In genomic region chr1:206703647-206704046, GRCh38 we compare ENCODE assay signal across 10 cellular contexts. TPM values are rescaled to one million over a fixed set of nuclear protein-coding genes. Genes with fewer than 3 reads are reported as not detected.
DNase-seq lines count a peak whose midpoint lies in the region; ATAC-seq and TF ChIP-seq lines count a peak whose summit lies in the region.
"Had no signal": no experiment of that assay in that cellular context is flagged by ENCODE, and none has a peak within 500 bp of the region (broad histone marks: within the 10 kb centered on the region; RNA-seq: fewer than 3 reads in every experiment).

No MANE protein-coding gene starts in this region.

- no peak for TF ChIP-seq POLR2A in gastroesophageal sphincter (IDR thresholded peaks at IDR 0.05)

- no peak for TF ChIP-seq EP300 in gastroesophageal sphincter (IDR thresholded peaks at IDR 0.05)

- ATAC-seq in HG02852 (IDR thresholded peaks at IDR 0.05; ENCODE audit: unreplicated experiment): peak; percentile 52
- peak; percentile 88 for ATAC-seq in activated T-cell treated with anti-CD3 and anti-CD28 coated beads, Interleukin-2, amount 50 U/mL, for 4 hours
- ATAC-seq in psoas muscle: no peak
- ATAC-seq in gastroesophageal sphincter: no peak
- no peak for ATAC-seq in HG03135 (IDR thresholded peaks at IDR 0.05; ENCODE audit: unreplicated experiment)

- H3K4me1 ChIP-seq in psoas muscle: peaks cover 100% of the 10 kb centered on the region
- peaks cover 7 to 99% (median 58%) of the 10 kb centered on the region in 3 donors for H3K4me1 ChIP-seq in gastroesophageal sphincter

- H3K9me3 ChIP-seq in psoas muscle (no peaks in the 10 kb centered on the region), gastroesophageal sphincter (no peaks in the 10 kb centered on the region)

- H3K36me3 ChIP-seq in psoas muscle (ENCODE audit: insufficient read depth in 1 of 2, low read depth in 1 of 2) (no peaks in the 10 kb centered on the region), gastroesophageal sphincter (no peaks in the 10 kb centered on the region)

- H3K27me3 ChIP-seq in psoas muscle (ENCODE audit: insufficient read depth in 3 of 3, low read length in 2 of 3) (no peaks in the 10 kb centered on the region), gastroesophageal sphincter (no peaks in the 10 kb centered on the region)

- 79 to 87% (median 81%) methylated on average over 5 of the region's 5 CpGs for WGBS in psoas muscle, 3 donors
- 49 to 50% methylated on average over 1 to 2 of the region's 5 CpGs for WGBS in gastroesophageal sphincter (ENCODE audit: low coverage in 1 of 2), 2 donors

- H3K4me3 Mint-ChIP-seq in activated T-cell treated with anti-CD3 and anti-CD28 coated beads, Interleukin-2, amount 50 U/mL, for 4 hours: peak overlapping the region; percentile 49

- H3K4me1 Mint-ChIP-seq in activated T-cell treated with anti-CD3 and anti-CD28 coated beads, Interleukin-2, amount 50 U/mL, for 4 hours (ENCODE audit: low read depth): peaks cover 90% of the 10 kb centered on the region

- DNase-seq in GM12865 (ENCODE audit: low read depth) (peak; percentile 71), psoas muscle (no peak), A172 (ENCODE audit: low spot score) (no peak), head of caudate nucleus (no peak)
- peak; percentile 55 for DNase-seq in activated T-cell treated with anti-CD3 and anti-CD28 coated beads, Interleukin-2, amount 50 U/mL, for 4 hours

- no peak for TF ChIP-seq CTCF in GM12865 (IDR thresholded peaks at IDR 0.05; ENCODE audit: insufficient read depth, low read depth, low read length, missing control alignments)
- no peak for TF ChIP-seq CTCF in psoas muscle (IDR thresholded peaks at IDR 0.05)
- no peak for TF ChIP-seq CTCF in gastroesophageal sphincter (IDR thresholded peaks at IDR 0.05)

- no peaks in the 10 kb centered on the region for H3K9me3 Mint-ChIP-seq in activated T-cell treated with anti-CD3 and anti-CD28 coated beads, Interleukin-2, amount 50 U/mL, for 4 hours

- no peak overlapping the region for H3K4me3 ChIP-seq in GM12865 (ENCODE audit: low read depth, low read length)
- H3K4me3 ChIP-seq in psoas muscle: no peak overlapping the region
- no peak overlapping the region for H3K4me3 ChIP-seq in gastroesophageal sphincter
- H3K4me3 ChIP-seq: SK-N-MC had no signal

- intact Hi-C loops in psoas muscle (cut with DNase I): no loop called here
- intact Hi-C loops in head of caudate nucleus (cut with DNase I): no loop called here

- H3K27me3 Mint-ChIP-seq in activated T-cell treated with anti-CD3 and anti-CD28 coated beads, Interleukin-2, amount 50 U/mL, for 4 hours (ENCODE audit: low read depth): no peaks in the 10 kb centered on the region

- H3K36me3 Mint-ChIP-seq in activated T-cell treated with anti-CD3 and anti-CD28 coated beads, Interleukin-2, amount 50 U/mL, for 4 hours (ENCODE audit: insufficient read depth): peaks cover 11% of the 10 kb centered on the region

- peak overlapping the region; percentile 73 for H3K27ac ChIP-seq in psoas muscle
- no peak overlapping the region for H3K27ac ChIP-seq in gastroesophageal sphincter
- H3K27ac ChIP-seq: parathyroid adenoma, SK-N-MC had no signal

RNA-seq across cellular contexts. Expression of gene MAPKAPK2, which starts 18.9 kb away (rescaled TPM):
- total RNA-seq in activated T-cell treated with anti-CD3 and anti-CD28 coated beads, Interleukin-2, amount 50 U/mL, for 4 hours: 100 to 1,000 TPM in 2 of 3 donors, 10 to 100 TPM in 1; 98.2 to 136 (median 135) TPM
- 100 to 1,000 TPM in 3 of 4 donors, 10 to 100 TPM in 1; 89.4 to 198 (median 167) TPM for total RNA-seq in psoas muscle
- 100 to 1,000 TPM; 108 to 191 (median 112) TPM for polyA plus RNA-seq in psoas muscle
- total RNA-seq in gastroesophageal sphincter: 10 to 100 TPM; 45.0 to 77.4 (median 55.5) TPM
- 46.9 and 48.6 TPM in 2 replicates for total RNA-seq in A172 (2014; rRNA removed; shearing (Covaris generic))

Comparison
In these comparisons a context has a peak if more than half of its experiments do, and no peak if none do; other contexts are left out.
1. DNase-seq: peak in GM12865 (single experiment) and activated T-cell treated with anti-CD3 and anti-CD28 coated beads, Interleukin-2, amount 50 U/mL, for 4 hours (single experiment); none in psoas muscle (0 of 2), A172 (single experiment) and head of caudate nucleus (0 of 42).
2. ATAC-seq: peak in HG02852 (single experiment) and activated T-cell treated with anti-CD3 and anti-CD28 coated beads, Interleukin-2, amount 50 U/mL, for 4 hours (2 of 2); none in psoas muscle (0 of 4), gastroesophageal sphincter (single experiment) and HG03135 (single experiment).